In genomic region chr12:122137681-122138080, GRCh38 we compare ENCODE assay signal across 14 cellular contexts. TPM values are rescaled to one million over a fixed set of nuclear protein-coding genes. Genes with fewer than 3 reads are reported as not detected.
DNase-seq lines count a peak whose midpoint lies in the region; ATAC-seq, FAIRE-seq and TF ChIP-seq lines count a peak whose summit lies in the region.
"Had no signal": no experiment of that assay in that cellular context is flagged by ENCODE, and none has a peak within 500 bp of the region (broad histone marks: within the 10 kb centered on the region; RNA-seq: fewer than 3 reads in every experiment).

No MANE protein-coding gene starts in this region.

- H3K79me2 ChIP-seq in keratinocyte (ENCODE audit: control insufficient read depth, insufficient read depth, low read length) = no peaks in the 10 kb centered on the region

- no peak overlapping the region for H3K4me3 ChIP-seq in keratinocyte (ENCODE audit: control insufficient read depth in 2 of 3, extremely low read depth in 1 of 3, insufficient read depth in 2 of 3, low read depth in 1 of 3, low read length in 3 of 3)
- no peak overlapping the region for H3K4me3 ChIP-seq in gastroesophageal sphincter

- H3K27ac ChIP-seq in RWPE1 = peak overlapping the region; percentile 65
- H3K27ac ChIP-seq in keratinocyte (ENCODE audit: control insufficient read depth, insufficient read depth, low read length) = no peak overlapping the region
- H3K27ac ChIP-seq in gastroesophageal sphincter = no peak overlapping the region

- peak; percentile 38 for DNase-seq in COR-L47 (lab: John Stamatoyannopoulos, UW)
- peak; percentile 50 for DNase-seq in HPDE6-E6E7 (ENCODE audit: extremely low spot score)
- DNase-seq in RWPE1 (ENCODE audit: low spot score) = peak; percentile 76
- DNase-seq in keratinocyte (ENCODE audit: low read depth, low spot score) = peak; percentile 19
- DNase-seq in amniotic stem cell (lab: John Stamatoyannopoulos, UW) = no peak
- DNase-seq in OCI-M1 (lab: John Stamatoyannopoulos, UW) = no peak
- no peak for DNase-seq in hypothalamus (lab: John Stamatoyannopoulos, UW)
- DNase-seq: CD4-positive, CD25-positive, alpha-beta regulatory T cell; NCI-H446 treated with DMSO at 0.1 percent for 48 hours; stimulated activated naive B cell treated with anti-CD40 and anti-IgM and Interleukin-4, amounts not matched to agents 10 μg/mL and 1 μg/mL and 100 μg/mL, for 72 hours had no signal

- ATAC-seq in gastroesophageal sphincter = no peak

- POLR2A ChIA-PET in RWPE1 (lab: Yijun Ruan, JAX; ENCODE audit: low non-redundant PET) = no interaction called here

- no peak overlapping the region for H2AFZ ChIP-seq in keratinocyte (ENCODE audit: control insufficient read depth, low read length)

- H3K9me3 ChIP-seq in keratinocyte (ENCODE audit: control insufficient read depth, low read depth, low read length) (no peaks in the 10 kb centered on the region), gastroesophageal sphincter (no peaks in the 10 kb centered on the region)

- TF ChIP-seq EP300 in gastroesophageal sphincter (IDR thresholded peaks at IDR 0.05) = no peak

- H3K9ac ChIP-seq in keratinocyte (ENCODE audit: control insufficient read depth, extremely low read depth, insufficient read depth, low read length) = no peak overlapping the region

- no peaks in the 10 kb centered on the region for H4K20me1 ChIP-seq in keratinocyte (ENCODE audit: control insufficient read depth, extremely low read depth, insufficient read depth, low read length)

- H3K27me3 ChIP-seq in keratinocyte (ENCODE audit: control insufficient read depth, extremely low read depth, insufficient read depth, low read length) = no peaks in the 10 kb centered on the region
- H3K27me3 ChIP-seq in gastroesophageal sphincter = no peaks in the 10 kb centered on the region

- WGBS in gastroesophageal sphincter (ENCODE audit: low coverage in 1 of 2), 2 donors = no CpG with 5 or more reads among the region's 11 CpGs

- peak; percentile 92 for FAIRE-seq in keratinocyte (lab: Jason Lieb, UNC)
- FAIRE-seq: H54 had no signal

- H3K4me1 ChIP-seq in keratinocyte (ENCODE audit: control insufficient read depth, extremely low read depth, insufficient read depth, low read length) (peaks cover 11% of the 10 kb centered on the region), gastroesophageal sphincter (no peaks in the 10 kb centered on the region)

- dilution Hi-C loops in keratinocyte (cut with MboI; ENCODE audit: extremely low pct_ligation_motif_present, low sequenced_read_pairs) = no loop called here

- CTCF ChIA-PET in RWPE1 (lab: Yijun Ruan, JAX) = no interaction called here

- TF ChIP-seq POLR2A in gastroesophageal sphincter (IDR thresholded peaks at IDR 0.05) = no peak

- H3K36me3 ChIP-seq in keratinocyte (ENCODE audit: control insufficient read depth in 2 of 2, extremely low read depth in 1 of 2, insufficient read depth in 2 of 2, low read length in 2 of 2) = peaks cover 36 to 43% of the 10 kb centered on the region in 2 experiments
- peaks cover 0 to 100% of the 10 kb centered on the region in 2 donors for H3K36me3 ChIP-seq in gastroesophageal sphincter

- peak overlapping the region; percentile 41 for H3K4me2 ChIP-seq in keratinocyte (ENCODE audit: control insufficient read depth, extremely low read depth, insufficient read depth, low read depth, low read length)

- H3K9me1 ChIP-seq in keratinocyte (ENCODE audit: control insufficient read depth, extremely low read depth, insufficient read depth, low read length) = no peaks in the 10 kb centered on the region

- TF ChIP-seq CTCF in RWPE1 (conservative IDR thresholded peaks at IDR 0.05; ENCODE audit: low read depth) = no peak
- no peak for TF ChIP-seq CTCF in keratinocyte (optimal IDR thresholded peaks at IDR 0.05 in 1 of 3, IDR thresholded peaks at IDR 0.05 in 1 of 3, conservative IDR thresholded peaks at IDR 0.05 in 1 of 3; ENCODE audit: extremely low read depth in 1 of 3, insufficient read depth in 2 of 3, low read length in 3 of 3)
- TF ChIP-seq CTCF in gastroesophageal sphincter (IDR thresholded peaks at IDR 0.05) = no peak

RNA-seq across cellular contexts. Expression of gene IL31, which starts 36.3 kb away (rescaled TPM):
- polyA plus RNA-seq in keratinocyte = not detected in 3 replicates
- polyA plus RNA-seq in keratinocyte (2011; ENCODE audit: low read depth) = not detected
- not detected in 2 replicates for polyA plus RNA-seq in keratinocyte (2011; cell fraction: cytosol; rRNA removed)
- not detected in 2 replicates for polyA plus RNA-seq in keratinocyte (2011; cell fraction: nucleus; rRNA removed)
- not detected in 2 replicates for polyA plus RNA-seq in keratinocyte (2012; ENCODE audit: low replicate concordance)
- polyA minus RNA-seq in keratinocyte = not detected in 3 replicates
- polyA minus RNA-seq in keratinocyte (2011; cell fraction: cytosol; rRNA and poly(A)+ RNA removed) = not detected
- polyA minus RNA-seq in keratinocyte (2011; cell fraction: nucleus; rRNA and poly(A)+ RNA removed) = not detected in 2 replicates
- not detected for total RNA-seq in gastroesophageal sphincter
- total RNA-seq: CD4-positive, CD25-positive, alpha-beta regulatory T cell; dermis microvascular lymphatic vessel endothelial cell; lung microvascular endothelial cell had no signal
- polyA plus RNA-seq: CD4-positive, CD25-positive, alpha-beta regulatory T cell had no signal

RNA-seq across cellular contexts. Expression of gene LRRC43, which starts 45.2 kb away (rescaled TPM):
- 0.33 to 0.60 TPM (median 0.45 TPM) in 3 replicates for polyA plus RNA-seq in keratinocyte
- not detected for polyA plus RNA-seq in keratinocyte (2011; ENCODE audit: low read depth)
- polyA plus RNA-seq in keratinocyte (2011; cell fraction: cytosol; rRNA removed) = 0.17 and 0.26 TPM in 2 replicates
- 0.82 and 1.2 TPM in 2 replicates for polyA plus RNA-seq in keratinocyte (2011; cell fraction: nucleus; rRNA removed)
- polyA plus RNA-seq in keratinocyte (2012; ENCODE audit: low replicate concordance) = 0.38 and 0.57 TPM in 2 replicates
- not detected in 3 replicates for polyA minus RNA-seq in keratinocyte
- polyA minus RNA-seq in keratinocyte (2011; cell fraction: cytosol; rRNA and poly(A)+ RNA removed) = not detected
- polyA minus RNA-seq in keratinocyte (2011; cell fraction: nucleus; rRNA and poly(A)+ RNA removed) = not detected in 2 replicates
- 1 to 10 TPM; 1.5 to 9.8 (median 3.6) TPM for total RNA-seq in gastroesophageal sphincter
- total RNA-seq: CD4-positive, CD25-positive, alpha-beta regulatory T cell had no signal
- polyA plus RNA-seq: CD4-positive, CD25-positive, alpha-beta regulatory T cell had no signal

RNA-seq across cellular contexts. Expression of gene MLXIP, which starts 59.1 kb away (rescaled TPM):
- polyA plus RNA-seq in keratinocyte = 4.7 to 17.8 TPM (median 5.5 TPM) in 3 replicates
- polyA plus RNA-seq in keratinocyte (2011; ENCODE audit: low read depth) = 7.1 TPM
- 7.3 and 10.1 TPM in 2 replicates for polyA plus RNA-seq in keratinocyte (2011; cell fraction: cytosol; rRNA removed)
- polyA plus RNA-seq in keratinocyte (2011; cell fraction: nucleus; rRNA removed) = 37.9 and 81.1 TPM in 2 replicates
- polyA plus RNA-seq in keratinocyte (2012; ENCODE audit: low replicate concordance) = 19.4 and 29.7 TPM in 2 replicates
- 15.1 to 65.2 TPM (median 19.5 TPM) in 3 replicates for polyA minus RNA-seq in keratinocyte
- polyA minus RNA-seq in keratinocyte (2011; cell fraction: cytosol; rRNA and poly(A)+ RNA removed) = 12.3 TPM
- polyA minus RNA-seq in keratinocyte (2011; cell fraction: nucleus; rRNA and poly(A)+ RNA removed) = 23.0 and 32.1 TPM in 2 replicates
- 10 to 100 TPM; 28.8 to 87.4 (median 54.9) TPM for total RNA-seq in gastroesophageal sphincter

Comparison
In these comparisons a context has a peak if more than half of its experiments do, and no peak if none do; other contexts are left out.
1. DNase-seq: peak in COR-L47 (single experiment), HPDE6-E6E7 (single experiment), RWPE1 (single experiment) and keratinocyte (single experiment); none in amniotic stem cell (single experiment), OCI-M1 (single experiment) and hypothalamus (0 of 51).